ENCODE assay signal across 13 cellular contexts in genomic region chr9:79880626-79881025, GRCh38.
DNase-seq lines count a peak whose midpoint lies in the region; ATAC-seq lines count a peak whose summit lies in the region.
"Had no signal": no experiment of that assay in that cellular context is flagged by ENCODE, and none has a peak within 500 bp of the region (broad histone marks: within the 10 kb centered on the region; RNA-seq: fewer than 3 reads in every experiment).

No MANE protein-coding gene starts in this region.

- H3K36me3 Mint-ChIP-seq in immature natural killer cell = peaks cover 0 to 3% (median 0%) of the 10 kb centered on the region in 3 donors
- H3K36me3 Mint-ChIP-seq: activated naive CD8-positive, alpha-beta T cell; CD8-positive, alpha-beta memory T cell had no signal

- DNase-seq in immature natural killer cell (no peak), NCI-H446 (lab: John Stamatoyannopoulos, UW) (no peak), iPS-NIHi11 (ENCODE audit: low spot score) (no peak)
- no peak for DNase-seq in activated CD8-positive, alpha-beta memory T cell treated with anti-CD3 and anti-CD28 coated beads, Interleukin-2, amount 50 U/mL, for 4 hours
- DNase-seq: CD8-positive, alpha-beta memory T cell; GM23248; hypothalamus; NCI-H345; Peyer's patch had no signal

- peaks cover 0 to 3% (median 0%) of the 10 kb centered on the region in 6 donors for H3K9me3 Mint-ChIP-seq in immature natural killer cell
- H3K9me3 Mint-ChIP-seq: CD8-positive, alpha-beta memory T cell had no signal

- H3K4me1 Mint-ChIP-seq in immature natural killer cell = peaks cover 57 to 74% of the 10 kb centered on the region in 2 donors

- H3K27ac Mint-ChIP-seq in immature natural killer cell = no peak overlapping the region
- H3K27ac Mint-ChIP-seq: activated naive CD8-positive, alpha-beta T cell had no signal

- ATAC-seq in GM18909 (IDR thresholded peaks at IDR 0.05; ENCODE audit: poor library complexity, unreplicated experiment) (peak; percentile 49), GM21825 (IDR thresholded peaks at IDR 0.05; ENCODE audit: unreplicated experiment) (peak; percentile 49), HG03159 (IDR thresholded peaks at IDR 0.05; ENCODE audit: unreplicated experiment) (peak; percentile 60)

- H3K27me3 Mint-ChIP-seq in immature natural killer cell (ENCODE audit: low read depth in 3 of 3) = peaks cover 5% of the 10 kb centered on the region in 3 donors
- H3K27me3 Mint-ChIP-seq: activated naive CD8-positive, alpha-beta T cell had no signal

- peak overlapping the region in 3 of 5 donors; percentile 1 to 41 (median 12) for H3K4me3 Mint-ChIP-seq in immature natural killer cell
- H3K4me3 Mint-ChIP-seq: activated naive CD8-positive, alpha-beta T cell had no signal
